ENCODE assay signal across 8 cellular contexts in the genomic region with DNA sequence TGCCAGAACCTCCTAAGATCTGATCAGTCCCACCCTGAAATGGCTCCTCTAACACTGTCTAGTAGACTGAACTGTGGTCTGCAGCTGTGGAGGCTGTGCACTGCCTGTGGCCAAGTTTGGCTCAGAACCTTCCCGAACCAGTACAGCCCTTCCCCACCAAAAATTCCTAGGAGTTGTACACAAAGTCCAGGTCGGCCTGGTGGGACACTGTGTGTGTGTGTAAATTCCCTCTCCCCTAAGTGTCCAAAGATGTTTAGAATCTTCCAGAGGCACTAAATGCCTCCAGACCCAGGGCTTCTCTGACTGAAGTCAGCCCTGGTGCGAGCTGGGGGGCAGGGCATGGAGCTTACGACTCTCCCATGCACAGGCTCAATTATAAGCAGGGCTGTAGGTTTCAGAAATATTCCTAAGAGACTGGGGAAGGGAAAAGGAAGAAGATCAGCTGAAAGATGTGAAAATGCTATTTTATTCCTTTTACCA.
DNase-seq lines count a peak whose midpoint lies in the region; ATAC-seq and TF ChIP-seq lines count a peak whose summit lies in the region.

No MANE protein-coding gene starts in this region.

- no peaks in the 10 kb centered on the region for H3K27me3 ChIP-seq in GM23338 (ENCODE audit: insufficient read depth)
- no peaks in the 10 kb centered on the region for H3K27me3 ChIP-seq in iPS-15b (ENCODE audit: control insufficient read depth, insufficient read depth, low read length)
- no peaks in the 10 kb centered on the region for H3K27me3 ChIP-seq in H7 (ENCODE audit: control insufficient read depth, insufficient read depth, low read length)

- H3K4me3 Mint-ChIP-seq in GM23338 (peak overlapping the region; percentile 12; the same call in 1 of the 3 replicates), T-helper 17 cell (no peak overlapping the region)

- H4K20me1 ChIP-seq in GM23338 (replicated peaks; ENCODE audit: insufficient read depth): no peaks in the 10 kb centered on the region

- H3K4me3 ChIP-seq in GM23338 (peak overlapping the region; percentile 36), iPS-15b (ENCODE audit: low read depth, low read length) (peak overlapping the region; percentile 37), skin epidermis (no peak overlapping the region), H7 (ENCODE audit: insufficient read depth, low read depth, low read length) (no peak overlapping the region)

- H3K36me3 ChIP-seq in GM23338 (ENCODE audit: insufficient read depth): no peaks in the 10 kb centered on the region
- no peaks in the 10 kb centered on the region for H3K36me3 ChIP-seq in iPS-15b (ENCODE audit: control insufficient read depth, insufficient read depth, low read length)
- H3K36me3 ChIP-seq in H7 (replicated peaks; ENCODE audit: control insufficient read depth, insufficient read depth, low read length): no peaks in the 10 kb centered on the region

- no peak overlapping the region for H2AFZ ChIP-seq in GM23338

- H3K27ac ChIP-seq in GM23338 (ENCODE audit: low read depth) (peak overlapping the region; percentile 99), skin epidermis (peak overlapping the region in 20 of 21 experiments; percentile 74 to 96 (median 87))

- H3K36me3 Mint-ChIP-seq in GM23338 (ENCODE audit: low read depth) (peaks cover 28% of the 10 kb centered on the region; the same call in 2 of the 3 replicates), T-helper 17 cell (ENCODE audit: low read depth) (no peaks in the 10 kb centered on the region)

- no peak for TF ChIP-seq CTCF in GM23338 (conservative IDR thresholded peaks at IDR 0.05; ENCODE audit: low read depth in 2 of 2)

- H3K9me3 ChIP-seq in T-helper 17 cell (ENCODE audit: control insufficient read depth, low read length, poor library complexity, severe bottlenecking): no peaks in the 10 kb centered on the region
- H3K9me3 ChIP-seq in iPS-15b (ENCODE audit: control insufficient read depth, insufficient read depth, low read length): no peaks in the 10 kb centered on the region

- peak overlapping the region; percentile 69 for H3K4me2 ChIP-seq in GM23338

- H3K4me1 ChIP-seq in GM23338 (ENCODE audit: insufficient read depth) (peaks cover 43% of the 10 kb centered on the region), iPS-15b (ENCODE audit: control insufficient read depth, insufficient read depth, low read length) (peaks cover 38% of the 10 kb centered on the region)

- peak; percentile 3 for ATAC-seq in GM23338
- ATAC-seq in T-helper 17 cell: no peak
- no peak for ATAC-seq in GM19351 (IDR thresholded peaks at IDR 0.05; ENCODE audit: unreplicated experiment)
- ATAC-seq in GM21447 (IDR thresholded peaks at IDR 0.05; ENCODE audit: unreplicated experiment): no peak

- H3F3A ChIP-seq in GM23338 (replicated peaks; ENCODE audit: low read depth): no peaks in the 10 kb centered on the region

- H3K27me3 Mint-ChIP-seq in GM23338 (ENCODE audit: insufficient read depth, low read depth, poor library complexity) (peaks cover 39% of the 10 kb centered on the region), T-helper 17 cell (no peaks in the 10 kb centered on the region)

- peak overlapping the region; percentile 80 for H3K9ac ChIP-seq in iPS-15b (ENCODE audit: low read depth, low read length)

- DNase-seq in GM23338 (ENCODE audit: low spot score): peak; percentile 57
- DNase-seq in T-helper 17 cell: no peak
- DNase-seq in H7: no peak
- no peak for DNase-seq in activated CD4-positive, alpha-beta T cell treated with anti-CD3 and anti-CD28 coated beads for 4 hours

- no peaks in the 10 kb centered on the region for H3K9me2 ChIP-seq in GM23338 (ENCODE audit: insufficient read depth)

- H3K4me1 Mint-ChIP-seq in GM23338: peaks cover 62% of the 10 kb centered on the region
- H3K4me1 Mint-ChIP-seq in T-helper 17 cell: peaks cover 33% of the 10 kb centered on the region

- peaks cover 32% of the 10 kb centered on the region for H3K9me3 Mint-ChIP-seq in GM23338

- no peaks in the 10 kb centered on the region for H3K79me2 ChIP-seq in GM23338 (replicated peaks; ENCODE audit: insufficient read depth)

- H3K27ac Mint-ChIP-seq in GM23338 (peak overlapping the region; percentile 98), T-helper 17 cell (peak overlapping the region; percentile 95)

TF ChIP-seq in GM23338, 12 proteins besides CTCF, POLR2A, EP300 and RAD21 (continues in another document):
- TF ChIP-seq, protein P1, sequence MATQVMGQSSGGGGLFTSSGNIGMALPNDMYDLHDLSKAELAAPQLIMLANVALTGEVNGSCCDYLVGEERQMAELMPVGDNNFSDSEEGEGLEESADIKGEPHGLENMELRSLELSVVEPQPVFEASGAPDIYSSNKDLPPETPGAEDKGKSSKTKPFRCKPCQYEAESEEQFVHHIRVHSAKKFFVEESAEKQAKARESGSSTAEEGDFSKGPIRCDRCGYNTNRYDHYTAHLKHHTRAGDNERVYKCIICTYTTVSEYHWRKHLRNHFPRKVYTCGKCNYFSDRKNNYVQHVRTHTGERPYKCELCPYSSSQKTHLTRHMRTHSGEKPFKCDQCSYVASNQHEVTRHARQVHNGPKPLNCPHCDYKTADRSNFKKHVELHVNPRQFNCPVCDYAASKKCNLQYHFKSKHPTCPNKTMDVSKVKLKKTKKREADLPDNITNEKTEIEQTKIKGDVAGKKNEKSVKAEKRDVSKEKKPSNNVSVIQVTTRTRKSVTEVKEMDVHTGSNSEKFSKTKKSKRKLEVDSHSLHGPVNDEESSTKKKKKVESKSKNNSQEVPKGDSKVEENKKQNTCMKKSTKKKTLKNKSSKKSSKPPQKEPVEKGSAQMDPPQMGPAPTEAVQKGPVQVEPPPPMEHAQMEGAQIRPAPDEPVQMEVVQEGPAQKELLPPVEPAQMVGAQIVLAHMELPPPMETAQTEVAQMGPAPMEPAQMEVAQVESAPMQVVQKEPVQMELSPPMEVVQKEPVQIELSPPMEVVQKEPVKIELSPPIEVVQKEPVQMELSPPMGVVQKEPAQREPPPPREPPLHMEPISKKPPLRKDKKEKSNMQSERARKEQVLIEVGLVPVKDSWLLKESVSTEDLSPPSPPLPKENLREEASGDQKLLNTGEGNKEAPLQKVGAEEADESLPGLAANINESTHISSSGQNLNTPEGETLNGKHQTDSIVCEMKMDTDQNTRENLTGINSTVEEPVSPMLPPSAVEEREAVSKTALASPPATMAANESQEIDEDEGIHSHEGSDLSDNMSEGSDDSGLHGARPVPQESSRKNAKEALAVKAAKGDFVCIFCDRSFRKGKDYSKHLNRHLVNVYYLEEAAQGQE (IDR thresholded peaks at IDR 0.05; ENCODE audit: unreplicated experiment): no peak
- TF ChIP-seq EZH2phosphoT487 (IDR thresholded peaks at IDR 0.05; ENCODE audit: unreplicated experiment): no peak
- TF ChIP-seq CREB1 (CRISPR knock-in tag; IDR thresholded peaks at IDR 0.05; ENCODE audit: low read depth): no peak
- TF ChIP-seq, protein P2, sequence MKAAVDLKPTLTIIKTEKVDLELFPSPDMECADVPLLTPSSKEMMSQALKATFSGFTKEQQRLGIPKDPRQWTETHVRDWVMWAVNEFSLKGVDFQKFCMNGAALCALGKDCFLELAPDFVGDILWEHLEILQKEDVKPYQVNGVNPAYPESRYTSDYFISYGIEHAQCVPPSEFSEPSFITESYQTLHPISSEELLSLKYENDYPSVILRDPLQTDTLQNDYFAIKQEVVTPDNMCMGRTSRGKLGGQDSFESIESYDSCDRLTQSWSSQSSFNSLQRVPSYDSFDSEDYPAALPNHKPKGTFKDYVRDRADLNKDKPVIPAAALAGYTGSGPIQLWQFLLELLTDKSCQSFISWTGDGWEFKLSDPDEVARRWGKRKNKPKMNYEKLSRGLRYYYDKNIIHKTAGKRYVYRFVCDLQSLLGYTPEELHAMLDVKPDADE (IDR thresholded peaks at IDR 0.05): no peak
- no peak for TF ChIP-seq ZNF331 (CRISPR knock-in tag; IDR thresholded peaks at IDR 0.05; ENCODE audit: low read depth)
- TF ChIP-seq NANOG (IDR thresholded peaks at IDR 0.05; ENCODE audit: borderline replicate concordance): no peak
- TF ChIP-seq POLR2AphosphoS5 (IDR thresholded peaks at IDR 0.05; ENCODE audit: low read depth): no peak
- no peak for TF ChIP-seq EZH2 (IDR thresholded peaks at IDR 0.05; ENCODE audit: low read depth, unreplicated experiment)
- no peak for TF ChIP-seq STAT1 (IDR thresholded peaks at IDR 0.05; ENCODE audit: unreplicated experiment)

Comparison
In these comparisons a context has a peak if more than half of its experiments do, and no peak if none do; other contexts are left out.
1. H3K4me3 ChIP-seq: peak in GM23338 (single experiment) and iPS-15b (single experiment); none in skin epidermis (0 of 7) and H7 (single experiment).